In the genomic region with DNA sequence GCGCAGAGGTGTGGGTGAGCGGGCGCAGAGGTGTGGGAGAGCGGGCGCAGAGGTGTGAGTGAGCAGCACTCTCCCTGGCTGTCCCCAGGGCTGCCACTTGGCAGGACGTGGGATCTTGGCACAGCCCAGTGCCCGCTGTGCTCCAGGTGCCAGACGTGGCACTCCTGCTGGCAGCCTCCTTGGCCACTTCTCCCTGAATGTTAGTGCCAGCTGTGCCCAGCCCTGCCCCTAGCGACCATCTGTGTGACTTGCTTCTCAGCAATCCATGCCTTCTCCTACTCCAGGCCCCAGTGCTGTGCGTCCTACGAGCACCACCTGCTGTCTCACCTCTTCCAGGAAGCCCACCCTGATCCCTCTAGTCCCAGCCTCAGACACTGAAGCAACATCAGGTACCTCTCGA, we compare ENCODE assay signal across 9 cellular contexts. TPM values are rescaled to one million over a fixed set of nuclear protein-coding genes. Genes with fewer than 3 reads are reported as not detected.
DNase-seq lines count a peak whose midpoint lies in the region; ATAC-seq and TF ChIP-seq lines count a peak whose summit lies in the region.
"Had no signal": no experiment of that assay in that cellular context is flagged by ENCODE, and none has a peak within 500 bp of the region (broad histone marks: within the 10 kb centered on the region; RNA-seq: fewer than 3 reads in every experiment).

No MANE protein-coding gene starts in this region.

- H3K27me3 ChIP-seq in A673 (replicated peaks; ENCODE audit: insufficient read depth, low read depth, low read length, poor library complexity) (no peaks in the 10 kb centered on the region), GM23338 (ENCODE audit: insufficient read depth) (no peaks in the 10 kb centered on the region)

- DNase-seq in GF-D8 (lab: John Stamatoyannopoulos, UW), result peak; percentile 10
- peak; percentile 84 for DNase-seq in NCI-H1694 treated with DMSO at 0.1 percent for 48 hours (lab: John Stamatoyannopoulos, UW)
- peak in 2 of 3 donors; percentile 75 to 79 for DNase-seq in mucosa of descending colon
- DNase-seq in A673 (ENCODE audit: low spot score), result no peak
- no peak for DNase-seq in NCI-H128 (lab: John Stamatoyannopoulos, UW; ENCODE audit: unreplicated experiment)
- DNase-seq in GM23338 (ENCODE audit: low spot score), result no peak
- no peak for DNase-seq in activated CD8-positive, alpha-beta T cell treated with anti-CD3 and anti-CD28 coated beads for 36 hours
- DNase-seq: activated CD8-positive, alpha-beta T cell treated with anti-CD3 and anti-CD28 coated beads, Interleukin-2, amount 10 ng/mL, durations not matched to agents 7 days and 5 days had no signal

- H3F3A ChIP-seq in GM23338 (replicated peaks; ENCODE audit: low read depth), result no peaks in the 10 kb centered on the region

- H3K9me3 ChIP-seq in mucosa of descending colon (no peaks in the 10 kb centered on the region), A673 (ENCODE audit: low read depth, low read length, poor library complexity, severe bottlenecking) (no peaks in the 10 kb centered on the region)

- no peak overlapping the region for H3K4me2 ChIP-seq in GM23338

- H3K4me1 ChIP-seq in mucosa of descending colon (ENCODE audit: low read depth), result peaks cover 3% of the 10 kb centered on the region
- H3K4me1 ChIP-seq in A673 (ENCODE audit: insufficient read depth, low read length, poor library complexity, severe bottlenecking), result no peaks in the 10 kb centered on the region
- no peaks in the 10 kb centered on the region for H3K4me1 ChIP-seq in GM23338 (ENCODE audit: insufficient read depth)

- POLR2A ChIA-PET in A673 (lab: Charles Lee; ENCODE audit: low non-redundant PET), result no interaction called here
- POLR2A ChIA-PET in activated CD8-positive, alpha-beta T cell treated with anti-CD3 and anti-CD28 coated beads for 36 hours (lab: Charles Lee), result interaction anchor here (0.6 to 0.8 kb wide), 2 partner anchors 33 to 46 kb away, joined by 3 read pairs; no protein-coding TSS in a partner anchor

- no peaks in the 10 kb centered on the region for H3K9me2 ChIP-seq in GM23338 (ENCODE audit: insufficient read depth)

- no peak overlapping the region; the same call in 2 of the 3 replicates for H3K4me3 Mint-ChIP-seq in GM23338
- H3K4me3 Mint-ChIP-seq in activated CD8-positive, alpha-beta T cell treated with anti-CD3 and anti-CD28 coated beads for 36 hours, result no peak overlapping the region
- H3K4me3 Mint-ChIP-seq: activated CD8-positive, alpha-beta T cell treated with anti-CD3 and anti-CD28 coated beads, Interleukin-2, amount 10 ng/mL, durations not matched to agents 7 days and 5 days had no signal

- H3K27ac ChIP-seq in VCaP (peak overlapping the region; percentile 53; the same call in 1 of the 2 replicates), A673 (ENCODE audit: low read depth, low read length, poor library complexity, severe bottlenecking) (no peak overlapping the region), GM23338 (ENCODE audit: low read depth) (no peak overlapping the region)

- no peaks in the 10 kb centered on the region for H3K36me3 Mint-ChIP-seq in GM23338 (ENCODE audit: low read depth)
- H3K36me3 Mint-ChIP-seq in activated CD8-positive, alpha-beta T cell treated with anti-CD3 and anti-CD28 coated beads for 36 hours (ENCODE audit: low read depth), result no peaks in the 10 kb centered on the region

- TF ChIP-seq CTCF in VCaP (conservative IDR thresholded peaks at IDR 0.05) (peak; percentile 91), mucosa of descending colon (IDR thresholded peaks at IDR 0.05) (peak; percentile 29), A673 (conservative IDR thresholded peaks at IDR 0.05; ENCODE audit: low read depth, low read length) (no peak), GM23338 (conservative IDR thresholded peaks at IDR 0.05; ENCODE audit: low read depth in 2 of 2) (peak in 1 of 2 experiments; percentile 28; a peak in 2 of 4 replicates)
- TF ChIP-seq CTCF in activated CD8-positive, alpha-beta T cell treated with anti-CD3 and anti-CD28 coated beads for 36 hours (IDR thresholded peaks at IDR 0.05), result no peak

- no peak overlapping the region for H2AFZ ChIP-seq in GM23338

- H3K4me3 ChIP-seq in mucosa of descending colon (no peak overlapping the region), A673 (ENCODE audit: low read depth, low read length, poor library complexity, severe bottlenecking) (no peak overlapping the region), GM23338 (no peak overlapping the region)

- H3K27ac Mint-ChIP-seq in GM23338, result no peak overlapping the region; the same call in 1 of the 2 replicates
- no peak overlapping the region for H3K27ac Mint-ChIP-seq in activated CD8-positive, alpha-beta T cell treated with anti-CD3 and anti-CD28 coated beads for 36 hours
- H3K27ac Mint-ChIP-seq: activated CD8-positive, alpha-beta T cell treated with anti-CD3 and anti-CD28 coated beads, Interleukin-2, amount 10 ng/mL, durations not matched to agents 7 days and 5 days had no signal

- ATAC-seq in mucosa of descending colon, result peak; percentile 85
- no peak for ATAC-seq in GM23338
- no peak for ATAC-seq in activated CD8-positive, alpha-beta T cell treated with anti-CD3 and anti-CD28 coated beads for 36 hours
- ATAC-seq: activated CD8-positive, alpha-beta T cell treated with anti-CD3 and anti-CD28 coated beads, Interleukin-2, amount 10 ng/mL, durations not matched to agents 7 days and 5 days had no signal

- CTCF ChIA-PET in A673 (lab: Charles Lee), result interaction anchor here (1.5 kb wide), 1 partner anchor 233 kb away, joined by 13 read pairs; no protein-coding TSS in a partner anchor
- CTCF ChIA-PET in activated CD8-positive, alpha-beta T cell treated with anti-CD3 and anti-CD28 coated beads for 36 hours (lab: Charles Lee), result interaction anchor here (0.7 to 2.6 kb wide), 24 partner anchors 8 to 418 kb away, joined by 3 to 31 read pairs (median 4); partner anchors contain the start of gene UBE2G2

- H3K9me3 Mint-ChIP-seq in GM23338, result no peaks in the 10 kb centered on the region; the same call in 2 of the 3 replicates
- H3K9me3 Mint-ChIP-seq in activated CD8-positive, alpha-beta T cell treated with anti-CD3 and anti-CD28 coated beads for 36 hours, result no peaks in the 10 kb centered on the region

- H3K36me3 ChIP-seq in mucosa of descending colon (ENCODE audit: low read depth) (no peaks in the 10 kb centered on the region), A673 (ENCODE audit: insufficient read depth, low read length, poor library complexity, severe bottlenecking) (no peaks in the 10 kb centered on the region), GM23338 (ENCODE audit: insufficient read depth) (no peaks in the 10 kb centered on the region)

- no peaks in the 10 kb centered on the region; the same call in 2 of the 3 replicates for H3K4me1 Mint-ChIP-seq in GM23338
- peaks cover 4% of the 10 kb centered on the region for H3K4me1 Mint-ChIP-seq in activated CD8-positive, alpha-beta T cell treated with anti-CD3 and anti-CD28 coated beads for 36 hours (ENCODE audit: low read depth)

- intact Hi-C loops in mucosa of descending colon (cut with DNase I, micrococcal nuclease), result no loop called here
- intact Hi-C loops in A673 (cut with micrococcal nuclease; ENCODE audit: unreplicated experiment), result no loop called here
- intact Hi-C loops in activated CD8-positive, alpha-beta T cell treated with anti-CD3 and anti-CD28 coated beads for 36 hours (cut with micrococcal nuclease), result no loop called here

- BruUV-seq in A673 (replicated peaks; lab: Mats Ljungman, UMichigan), result no TSS peak

- no peaks in the 10 kb centered on the region for H4K20me1 ChIP-seq in GM23338 (replicated peaks; ENCODE audit: insufficient read depth)

- H3K79me2 ChIP-seq in GM23338 (replicated peaks; ENCODE audit: insufficient read depth), result no peaks in the 10 kb centered on the region

- H3K27me3 Mint-ChIP-seq in GM23338 (ENCODE audit: insufficient read depth, low read depth, poor library complexity), result peaks cover 12% of the 10 kb centered on the region
- H3K27me3 Mint-ChIP-seq in activated CD8-positive, alpha-beta T cell treated with anti-CD3 and anti-CD28 coated beads for 36 hours, result no peaks in the 10 kb centered on the region

TF ChIP-seq in GM23338, 12 proteins besides CTCF, POLR2A, EP300 and RAD21 (continues in another document):
- TF ChIP-seq, protein P1, sequence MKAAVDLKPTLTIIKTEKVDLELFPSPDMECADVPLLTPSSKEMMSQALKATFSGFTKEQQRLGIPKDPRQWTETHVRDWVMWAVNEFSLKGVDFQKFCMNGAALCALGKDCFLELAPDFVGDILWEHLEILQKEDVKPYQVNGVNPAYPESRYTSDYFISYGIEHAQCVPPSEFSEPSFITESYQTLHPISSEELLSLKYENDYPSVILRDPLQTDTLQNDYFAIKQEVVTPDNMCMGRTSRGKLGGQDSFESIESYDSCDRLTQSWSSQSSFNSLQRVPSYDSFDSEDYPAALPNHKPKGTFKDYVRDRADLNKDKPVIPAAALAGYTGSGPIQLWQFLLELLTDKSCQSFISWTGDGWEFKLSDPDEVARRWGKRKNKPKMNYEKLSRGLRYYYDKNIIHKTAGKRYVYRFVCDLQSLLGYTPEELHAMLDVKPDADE (IDR thresholded peaks at IDR 0.05), result no peak
- TF ChIP-seq EZH2phosphoT487 (IDR thresholded peaks at IDR 0.05; ENCODE audit: unreplicated experiment), result no peak
- no peak for TF ChIP-seq EZH2 (IDR thresholded peaks at IDR 0.05; ENCODE audit: low read depth, unreplicated experiment)

RNA-seq across cellular contexts. Expression of gene KRTAP10-1, which starts 30.5 kb away (rescaled TPM):
- total RNA-seq in mucosa of descending colon, result not detected
- 0.28 and 0.47 TPM in 2 replicates for total RNA-seq in A673 (2021)
- not detected in 2 replicates for total RNA-seq in GM23338 (2014; rRNA removed; shearing (Covaris generic))
- polyA plus RNA-seq in GM23338 (2016; fragmentation: Nextera tagmentation; extraction: Ambion mirVana), result not detected in 2 replicates
- not detected for total RNA-seq in activated CD8-positive, alpha-beta T cell treated with anti-CD3 and anti-CD28 coated beads for 36 hours
- total RNA-seq: activated CD8-positive, alpha-beta T cell treated with anti-CD3 and anti-CD28 coated beads, Interleukin-2, amount 10 ng/mL, durations not matched to agents 7 days and 5 days had no signal

RNA-seq across cellular contexts. Expression of gene KRTAP10-2, which starts 41.8 kb away (rescaled TPM):
- total RNA-seq in mucosa of descending colon (not detected), A673 (2021) (0.26 and 0.69 TPM in 2 replicates)
- not detected in 2 replicates for total RNA-seq in GM23338 (2014; rRNA removed; shearing (Covaris generic))
- 0.24 TPM in 1 of 2 replicates, not detected in the other for polyA plus RNA-seq in GM23338 (2016; fragmentation: Nextera tagmentation; extraction: Ambion mirVana)
- total RNA-seq in activated CD8-positive, alpha-beta T cell treated with anti-CD3 and anti-CD28 coated beads for 36 hours, result not detected
- total RNA-seq: activated CD8-positive, alpha-beta T cell treated with anti-CD3 and anti-CD28 coated beads, Interleukin-2, amount 10 ng/mL, durations not matched to agents 7 days and 5 days had no signal

RNA-seq across cellular contexts. Expression of gene KRTAP10-3, which starts 49.1 kb away (rescaled TPM):
- total RNA-seq in mucosa of descending colon (not detected), A673 (2021) (0.62 TPM in 1 of 2 replicates, not detected in the other)
- total RNA-seq in GM23338 (2014; rRNA removed; shearing (Covaris generic)), result not detected in 2 replicates
- polyA plus RNA-seq in GM23338 (2016; fragmentation: Nextera tagmentation; extraction: Ambion mirVana), result not detected in 2 replicates
- total RNA-seq in activated CD8-positive, alpha-beta T cell treated with anti-CD3 and anti-CD28 coated beads for 36 hours, result not detected
- total RNA-seq: activated CD8-positive, alpha-beta T cell treated with anti-CD3 and anti-CD28 coated beads, Interleukin-2, amount 10 ng/mL, durations not matched to agents 7 days and 5 days had no signal

RNA-seq across cellular contexts. Expression of gene LRRC3, which starts 54.2 kb away (rescaled TPM):
- total RNA-seq in mucosa of descending colon, result 10 to 100 TPM in 1 of 3 donors, 1 to 10 TPM in 2; 2.1 to 17.9 (median 2.7) TPM
- 1.5 and 3.1 TPM in 2 replicates for total RNA-seq in A673 (2021)
- 4.4 and 6.8 TPM in 2 replicates for total RNA-seq in GM23338 (2014; rRNA removed; shearing (Covaris generic))
- polyA plus RNA-seq in GM23338 (2016; fragmentation: Nextera tagmentation; extraction: Ambion mirVana), result 0.95 and 1.2 TPM in 2 replicates
- total RNA-seq in activated CD8-positive, alpha-beta T cell treated with anti-CD3 and anti-CD28 coated beads for 36 hours, result 1 to 10 TPM; 1.8 to 1.9 TPM

Comparison
In these comparisons a context has a peak if more than half of its experiments do, and no peak if none do; other contexts are left out.
1. DNase-seq: peak in GF-D8 (single experiment), NCI-H1694 treated with DMSO at 0.1 percent for 48 hours (single experiment) and mucosa of descending colon (2 of 3); none in A673 (single experiment), NCI-H128 (single experiment), GM23338 (single experiment) and activated CD8-positive, alpha-beta T cell treated with anti-CD3 and anti-CD28 coated beads for 36 hours (single experiment).
2. CTCF ChIP-seq: peak in VCaP (single experiment) and mucosa of descending colon (single experiment); none in A673 (single experiment) and activated CD8-positive, alpha-beta T cell treated with anti-CD3 and anti-CD28 coated beads for 36 hours (single experiment).